Comparison of ENCODE assay signal across 16 cellular contexts in the genomic region with DNA sequence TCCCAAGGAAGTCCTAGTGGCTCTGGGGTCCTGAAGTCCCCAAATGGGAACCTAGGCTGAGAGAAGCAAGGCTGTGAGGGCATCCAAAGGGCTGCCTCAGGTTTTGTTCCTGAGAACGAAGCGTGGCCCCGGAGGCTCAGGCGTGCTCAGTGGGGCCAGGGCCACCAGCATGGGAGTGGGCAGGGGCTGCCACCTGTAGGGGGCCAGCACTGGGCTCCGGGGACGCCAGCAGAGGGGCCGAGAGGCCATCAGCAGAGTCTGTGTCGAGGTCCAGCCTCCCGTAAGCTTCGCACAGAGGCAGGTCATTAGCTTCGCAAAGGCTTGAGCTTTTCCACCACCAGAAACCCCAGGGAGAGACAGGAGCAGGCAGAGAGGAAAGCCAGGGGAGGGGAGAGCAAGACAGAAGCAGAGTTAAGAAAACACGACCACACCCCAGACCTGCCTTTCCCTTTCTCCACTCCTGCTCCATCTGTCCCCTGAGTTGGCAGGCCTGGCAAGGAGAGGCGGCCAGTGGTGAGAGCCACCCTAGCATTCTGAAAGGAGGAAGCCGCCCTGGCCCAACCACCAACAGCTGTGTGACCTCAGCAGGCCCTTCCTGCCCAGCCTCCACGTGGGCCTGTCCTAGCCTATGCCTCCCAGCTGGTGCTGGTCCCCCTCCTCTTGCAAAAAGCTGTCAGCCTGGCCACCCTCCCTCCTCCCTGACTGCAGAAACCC. TPM values are rescaled to one million over a fixed set of nuclear protein-coding genes. Genes with fewer than 3 reads are reported as not detected.
DNase-seq lines count a peak whose midpoint lies in the region; ATAC-seq, FAIRE-seq and TF ChIP-seq lines count a peak whose summit lies in the region.
"Had no signal": no experiment of that assay in that cellular context is flagged by ENCODE, and none has a peak within 500 bp of the region (broad histone marks: within the 10 kb centered on the region; RNA-seq: fewer than 3 reads in every experiment).

No MANE protein-coding gene starts in this region.

- H3K4me1 ChIP-seq in kidney (ENCODE audit: control insufficient read depth in 1 of 2, insufficient read depth in 1 of 2, low read depth in 1 of 2, low read length in 2 of 2) (peaks cover 2 to 9% of the 10 kb centered on the region in 2 donors), sigmoid colon (peaks cover 0 to 13% (median 13%) of the 10 kb centered on the region in 4 donors)

- H3K36me3 ChIP-seq in kidney (ENCODE audit: control insufficient read depth in 1 of 2, insufficient read depth in 2 of 2, low read length in 2 of 2): peaks cover 11 to 26% of the 10 kb centered on the region in 2 donors
- peaks cover 33 to 78% (median 48%) of the 10 kb centered on the region in 4 donors for H3K36me3 ChIP-seq in sigmoid colon

- H3K36me3 Mint-ChIP-seq in IgD-negative memory B cell (peaks cover 13% of the 10 kb centered on the region), activated B cell treated with CpG ODN at 0.5 μM for 24 hours (ENCODE audit: low read depth) (peaks cover 66% of the 10 kb centered on the region)

- POLR2A ChIA-PET in activated B cell treated with CpG ODN at 0.5 μM for 24 hours (lab: Charles Lee): interaction anchor here (1.0 to 1.8 kb wide), 4 partner anchors 10 to 311 kb away, joined by 3 to 5 read pairs (median 4); a partner anchor contains a TSS

- peak overlapping the region in 2 of 3 donors; percentile 25 to 93 for H3K27ac Mint-ChIP-seq in IgD-negative memory B cell
- H3K27ac Mint-ChIP-seq in activated B cell treated with CpG ODN at 0.5 μM for 24 hours: peak overlapping the region; percentile 87

- CTCF ChIA-PET in activated B cell treated with CpG ODN at 0.5 μM for 24 hours (lab: Charles Lee): interaction anchor here (1.4 kb wide), 1 partner anchor 9 kb away, joined by 5 read pairs; no protein-coding TSS in a partner anchor

- 85 to 88% methylated on average over 15 of the region's 15 CpGs for WGBS in sigmoid colon, 2 donors

- no peak for TF ChIP-seq POLR2A in sigmoid colon (IDR thresholded peaks at IDR 0.05)

- in situ Hi-C loops in GM13976 (cut with MboI; ENCODE audit: low sequenced_read_pairs, unreplicated experiment): no loop called here

- H3K27me3 Mint-ChIP-seq in IgD-negative memory B cell (no peaks in the 10 kb centered on the region), activated B cell treated with CpG ODN at 0.5 μM for 24 hours (no peaks in the 10 kb centered on the region)
- H3K27me3 Mint-ChIP-seq: CD8-positive, alpha-beta memory T cell had no signal

- H3K27ac ChIP-seq in kidney (ENCODE audit: low read depth in 2 of 2, low read length in 2 of 2) (no peak overlapping the region), sigmoid colon (peak overlapping the region in 3 of 4 donors; percentile 4 to 25 (median 25))
- H3K27ac ChIP-seq: breast epithelium, WERI-Rb-1 had no signal

- H3K9me3 ChIP-seq in kidney (ENCODE audit: control insufficient read depth in 1 of 2, low read length in 2 of 2): no peaks in the 10 kb centered on the region
- no peaks in the 10 kb centered on the region for H3K9me3 ChIP-seq in sigmoid colon
- H3K9me3 ChIP-seq: breast epithelium had no signal

- H3K4me1 Mint-ChIP-seq in IgD-negative memory B cell (peaks cover 17 to 38% (median 35%) of the 10 kb centered on the region in 3 donors), activated B cell treated with CpG ODN at 0.5 μM for 24 hours (peaks cover 52% of the 10 kb centered on the region)

- ATAC-seq in activated B cell treated with CpG ODN at 0.5 μM for 24 hours (ENCODE audit: low read depth) (peak; percentile 32), GM19463 (IDR thresholded peaks at IDR 0.05; ENCODE audit: unreplicated experiment) (no peak)
- ATAC-seq: activated T-cell treated with anti-CD3 and anti-CD28 coated beads, Interleukin-2, amount 50 U/mL, for 4 hours; stimulated activated naive CD8-positive, alpha-beta T cell treated with anti-CD3 and anti-CD28 coated beads, Interleukin-15, Interleukin-2, amounts not matched to agents 100 U/mL and 50 U/mL, for 24 hours had no signal

- no peak for TF ChIP-seq EP300 in sigmoid colon (IDR thresholded peaks at IDR 0.05)

- no peak overlapping the region for H3K4me3 ChIP-seq in kidney (ENCODE audit: low read length in 2 of 2)
- no peak overlapping the region for H3K4me3 ChIP-seq in sigmoid colon
- H3K4me3 ChIP-seq: breast epithelium had no signal

- H3K4me3 Mint-ChIP-seq in IgD-negative memory B cell (peak overlapping the region in 2 of 4 donors; percentile 83 to 92), activated B cell treated with CpG ODN at 0.5 μM for 24 hours (no peak overlapping the region)
- H3K4me3 Mint-ChIP-seq: activated T-cell treated with anti-CD3 and anti-CD28 coated beads, Interleukin-2, amount 50 U/mL, for 4 hours had no signal

- DNase-seq in activated B cell treated with CpG ODN at 0.5 μM for 24 hours (no peak), kidney (peak; percentile 82), sigmoid colon (peak; percentile 82), inferior parietal cortex (ENCODE audit: extremely low spot score) (no peak), NCI-H82 (lab: John Stamatoyannopoulos, UW) (no peak), GM13976 (ENCODE audit: low spot score) (no peak)
- DNase-seq: activated T-cell treated with anti-CD3 and anti-CD28 coated beads, Interleukin-2, amount 50 U/mL, for 4 hours; CD8-positive, alpha-beta memory T cell; NCI-H446 treated with DMSO at 0.1 percent for 48 hours; RPMI8226; stimulated activated naive CD8-positive, alpha-beta T cell treated with anti-CD3 and anti-CD28 coated beads, Interleukin-15, Interleukin-2, amounts not matched to agents 100 U/mL and 50 U/mL, for 24 hours had no signal

- intact Hi-C loops in activated B cell treated with CpG ODN at 0.5 μM for 24 hours (cut with micrococcal nuclease): no loop called here
- intact Hi-C loops in kidney (cut with DNase I): no loop called here
- intact Hi-C loops in sigmoid colon (cut with DNase I): no loop called here

- H3K9me3 Mint-ChIP-seq in IgD-negative memory B cell (no peaks in the 10 kb centered on the region), activated B cell treated with CpG ODN at 0.5 μM for 24 hours (no peaks in the 10 kb centered on the region)
- H3K9me3 Mint-ChIP-seq: activated T-cell treated with anti-CD3 and anti-CD28 coated beads, Interleukin-2, amount 50 U/mL, for 4 hours; CD8-positive, alpha-beta memory T cell had no signal

- no peak overlapping the region for H3K9ac ChIP-seq in kidney (ENCODE audit: low read length in 2 of 2)

- H3K27me3 ChIP-seq in sigmoid colon: no peaks in the 10 kb centered on the region
- H3K27me3 ChIP-seq: breast epithelium had no signal

- FAIRE-seq in kidney (lab: Jason Lieb, UNC): no peak
- FAIRE-seq: endothelial cell of umbilical vein had no signal

- TF ChIP-seq CTCF in activated B cell treated with CpG ODN at 0.5 μM for 24 hours (IDR thresholded peaks at IDR 0.05) (no peak), kidney (IDR thresholded peaks at IDR 0.05; ENCODE audit: borderline replicate concordance, extremely low read depth, insufficient read depth) (no peak), sigmoid colon (IDR thresholded peaks at IDR 0.05) (no peak), GM13976 (IDR thresholded peaks at IDR 0.05; ENCODE audit: borderline replicate concordance, control extremely low read depth, extremely low read depth, insufficient read depth, missing control alignments) (no peak)

RNA-seq across cellular contexts. Expression of a gene that starts 5.5 kb away (rescaled TPM):
- 13.4 TPM for polyA plus RNA-seq in IgD-negative memory B cell
- total RNA-seq in activated B cell treated with CpG ODN at 0.5 μM for 24 hours: 22.4 and 23.9 TPM in 2 replicates
- total RNA-seq in kidney: 17.3 TPM
- 16.8 TPM for polyA plus RNA-seq in kidney (ENCODE audit: insufficient read depth, low read depth, low replicate concordance)
- 10 to 100 TPM; 13.9 to 20.1 (median 16.2) TPM for total RNA-seq in sigmoid colon
- polyA plus RNA-seq in sigmoid colon: 10 to 100 TPM; 22.8 to 43.1 (median 24.3) TPM

RNA-seq across cellular contexts. Expression of a gene that starts 6.4 kb away (rescaled TPM):
- 26.7 TPM for polyA plus RNA-seq in IgD-negative memory B cell
- 40.7 and 45.7 TPM in 2 replicates for total RNA-seq in activated B cell treated with CpG ODN at 0.5 μM for 24 hours
- total RNA-seq in kidney: 32.7 TPM
- 24.6 TPM for polyA plus RNA-seq in kidney (ENCODE audit: insufficient read depth, low read depth, low replicate concordance)
- 10 to 100 TPM; 17.2 to 31.3 (median 28.4) TPM for total RNA-seq in sigmoid colon
- 10 to 100 TPM in 2 of 3 donors, 1 to 10 TPM in 1; 8.4 to 23.7 (median 11.8) TPM for polyA plus RNA-seq in sigmoid colon

RNA-seq across cellular contexts. Expression of a gene that starts 6.5 kb away (rescaled TPM):
- polyA plus RNA-seq in IgD-negative memory B cell (1,229 TPM), kidney (ENCODE audit: insufficient read depth, low read depth, low replicate concordance) (2,097 TPM), sigmoid colon (1,000 to 10,000 TPM; 2,364 to 4,020 (median 2,962) TPM)
- total RNA-seq in activated B cell treated with CpG ODN at 0.5 μM for 24 hours (3,786 and 4,134 TPM in 2 replicates), kidney (1,502 TPM), sigmoid colon (1,000 to 10,000 TPM; 2,027 to 2,561 (median 2,271) TPM)

RNA-seq across cellular contexts. Expression of a gene that starts 14.8 kb away (rescaled TPM):
- polyA plus RNA-seq in IgD-negative memory B cell (114 TPM), kidney (ENCODE audit: insufficient read depth, low read depth, low replicate concordance) (165 TPM), sigmoid colon (10 to 100 TPM; 54.1 to 79.3 (median 59.0) TPM)
- total RNA-seq in activated B cell treated with CpG ODN at 0.5 μM for 24 hours (33.6 and 38.9 TPM in 2 replicates), kidney (45.0 TPM), sigmoid colon (10 to 100 TPM; 33.8 to 98.7 (median 75.7) TPM)

RNA-seq across cellular contexts. Expression of a gene that starts 14.8 kb away (rescaled TPM):
- polyA plus RNA-seq in IgD-negative memory B cell (34.7 TPM), kidney (ENCODE audit: insufficient read depth, low read depth, low replicate concordance) (61.2 TPM), sigmoid colon (10 to 100 TPM; 17.4 to 27.1 (median 19.9) TPM)
- total RNA-seq in activated B cell treated with CpG ODN at 0.5 μM for 24 hours (17.3 and 17.8 TPM in 2 replicates), kidney (23.5 TPM), sigmoid colon (10 to 100 TPM; 10.2 to 32.3 (median 15.2) TPM)

Comparison
In these comparisons a context has a peak if more than half of its experiments do, and no peak if none do; other contexts are left out.
1. DNase-seq: peak in kidney (single experiment) and sigmoid colon (single experiment); none in activated B cell treated with CpG ODN at 0.5 μM for 24 hours (single experiment), inferior parietal cortex (single experiment), NCI-H82 (single experiment) and GM13976 (single experiment).
2. H3K27ac ChIP-seq: peak in sigmoid colon (3 of 4); none in kidney (0 of 2).